1 cellular context compared by ENCODE assay signal in genomic region chr20:3629893-3630292, GRCh38.
TF ChIP-seq lines count a peak whose summit lies in the region.

No MANE protein-coding gene starts in this region.

TF ChIP-seq in WTC11, 78 proteins besides CTCF, POLR2A, EP300 and RAD21 (continued from another document):
- no peak for TF ChIP-seq MXD4 (CRISPR knock-in tag; IDR thresholded peaks at IDR 0.05; ENCODE audit: borderline replicate concordance)
- TF ChIP-seq, protein P1, sequence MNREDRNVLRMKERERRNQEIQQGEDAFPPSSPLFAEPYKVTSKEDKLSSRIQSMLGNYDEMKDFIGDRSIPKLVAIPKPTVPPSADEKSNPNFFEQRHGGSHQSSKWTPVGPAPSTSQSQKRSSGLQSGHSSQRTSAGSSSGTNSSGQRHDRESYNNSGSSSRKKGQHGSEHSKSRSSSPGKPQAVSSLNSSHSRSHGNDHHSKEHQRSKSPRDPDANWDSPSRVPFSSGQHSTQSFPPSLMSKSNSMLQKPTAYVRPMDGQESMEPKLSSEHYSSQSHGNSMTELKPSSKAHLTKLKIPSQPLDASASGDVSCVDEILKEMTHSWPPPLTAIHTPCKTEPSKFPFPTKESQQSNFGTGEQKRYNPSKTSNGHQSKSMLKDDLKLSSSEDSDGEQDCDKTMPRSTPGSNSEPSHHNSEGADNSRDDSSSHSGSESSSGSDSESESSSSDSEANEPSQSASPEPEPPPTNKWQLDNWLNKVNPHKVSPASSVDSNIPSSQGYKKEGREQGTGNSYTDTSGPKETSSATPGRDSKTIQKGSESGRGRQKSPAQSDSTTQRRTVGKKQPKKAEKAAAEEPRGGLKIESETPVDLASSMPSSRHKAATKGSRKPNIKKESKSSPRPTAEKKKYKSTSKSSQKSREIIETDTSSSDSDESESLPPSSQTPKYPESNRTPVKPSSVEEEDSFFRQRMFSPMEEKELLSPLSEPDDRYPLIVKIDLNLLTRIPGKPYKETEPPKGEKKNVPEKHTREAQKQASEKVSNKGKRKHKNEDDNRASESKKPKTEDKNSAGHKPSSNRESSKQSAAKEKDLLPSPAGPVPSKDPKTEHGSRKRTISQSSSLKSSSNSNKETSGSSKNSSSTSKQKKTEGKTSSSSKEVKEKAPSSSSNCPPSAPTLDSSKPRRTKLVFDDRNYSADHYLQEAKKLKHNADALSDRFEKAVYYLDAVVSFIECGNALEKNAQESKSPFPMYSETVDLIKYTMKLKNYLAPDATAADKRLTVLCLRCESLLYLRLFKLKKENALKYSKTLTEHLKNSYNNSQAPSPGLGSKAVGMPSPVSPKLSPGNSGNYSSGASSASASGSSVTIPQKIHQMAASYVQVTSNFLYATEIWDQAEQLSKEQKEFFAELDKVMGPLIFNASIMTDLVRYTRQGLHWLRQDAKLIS (CRISPR knock-in tag; IDR thresholded peaks at IDR 0.05; ENCODE audit: borderline replicate concordance): no peak
- no peak for TF ChIP-seq SOX15 (CRISPR knock-in tag; IDR thresholded peaks at IDR 0.05)
- TF ChIP-seq CBFB (CRISPR knock-in tag; IDR thresholded peaks at IDR 0.05; ENCODE audit: low read depth): no peak
- TF ChIP-seq ZNF416 (CRISPR knock-in tag; IDR thresholded peaks at IDR 0.05): no peak
- TF ChIP-seq ZNF281 (CRISPR knock-in tag; IDR thresholded peaks at IDR 0.05): no peak
- TF ChIP-seq, protein P2, sequence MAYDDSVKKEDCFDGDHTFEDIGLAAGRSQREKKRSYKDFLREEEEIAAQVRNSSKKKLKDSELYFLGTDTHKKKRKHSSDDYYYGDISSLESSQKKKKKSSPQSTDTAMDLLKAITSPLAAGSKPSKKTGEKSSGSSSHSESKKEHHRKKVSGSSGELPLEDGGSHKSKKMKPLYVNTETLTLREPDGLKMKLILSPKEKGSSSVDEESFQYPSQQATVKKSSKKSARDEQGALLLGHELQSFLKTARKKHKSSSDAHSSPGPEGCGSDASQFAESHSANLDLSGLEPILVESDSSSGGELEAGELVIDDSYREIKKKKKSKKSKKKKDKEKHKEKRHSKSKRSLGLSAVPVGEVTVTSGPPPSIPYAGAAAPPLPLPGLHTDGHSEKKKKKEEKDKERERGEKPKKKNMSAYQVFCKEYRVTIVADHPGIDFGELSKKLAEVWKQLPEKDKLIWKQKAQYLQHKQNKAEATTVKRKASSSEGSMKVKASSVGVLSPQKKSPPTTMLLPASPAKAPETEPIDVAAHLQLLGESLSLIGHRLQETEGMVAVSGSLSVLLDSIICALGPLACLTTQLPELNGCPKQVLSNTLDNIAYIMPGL (CRISPR knock-in tag; IDR thresholded peaks at IDR 0.05): no peak
- TF ChIP-seq CDX4 (CRISPR knock-in tag; IDR thresholded peaks at IDR 0.05; ENCODE audit: borderline replicate concordance): no peak
- no peak for TF ChIP-seq FOXJ3 (CRISPR knock-in tag; IDR thresholded peaks at IDR 0.05; ENCODE audit: borderline replicate concordance)
- TF ChIP-seq, protein P3, sequence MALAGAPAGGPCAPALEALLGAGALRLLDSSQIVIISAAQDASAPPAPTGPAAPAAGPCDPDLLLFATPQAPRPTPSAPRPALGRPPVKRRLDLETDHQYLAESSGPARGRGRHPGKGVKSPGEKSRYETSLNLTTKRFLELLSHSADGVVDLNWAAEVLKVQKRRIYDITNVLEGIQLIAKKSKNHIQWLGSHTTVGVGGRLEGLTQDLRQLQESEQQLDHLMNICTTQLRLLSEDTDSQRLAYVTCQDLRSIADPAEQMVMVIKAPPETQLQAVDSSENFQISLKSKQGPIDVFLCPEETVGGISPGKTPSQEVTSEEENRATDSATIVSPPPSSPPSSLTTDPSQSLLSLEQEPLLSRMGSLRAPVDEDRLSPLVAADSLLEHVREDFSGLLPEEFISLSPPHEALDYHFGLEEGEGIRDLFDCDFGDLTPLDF (CRISPR knock-in tag; IDR thresholded peaks at IDR 0.05): no peak
- TF ChIP-seq, protein P4, sequence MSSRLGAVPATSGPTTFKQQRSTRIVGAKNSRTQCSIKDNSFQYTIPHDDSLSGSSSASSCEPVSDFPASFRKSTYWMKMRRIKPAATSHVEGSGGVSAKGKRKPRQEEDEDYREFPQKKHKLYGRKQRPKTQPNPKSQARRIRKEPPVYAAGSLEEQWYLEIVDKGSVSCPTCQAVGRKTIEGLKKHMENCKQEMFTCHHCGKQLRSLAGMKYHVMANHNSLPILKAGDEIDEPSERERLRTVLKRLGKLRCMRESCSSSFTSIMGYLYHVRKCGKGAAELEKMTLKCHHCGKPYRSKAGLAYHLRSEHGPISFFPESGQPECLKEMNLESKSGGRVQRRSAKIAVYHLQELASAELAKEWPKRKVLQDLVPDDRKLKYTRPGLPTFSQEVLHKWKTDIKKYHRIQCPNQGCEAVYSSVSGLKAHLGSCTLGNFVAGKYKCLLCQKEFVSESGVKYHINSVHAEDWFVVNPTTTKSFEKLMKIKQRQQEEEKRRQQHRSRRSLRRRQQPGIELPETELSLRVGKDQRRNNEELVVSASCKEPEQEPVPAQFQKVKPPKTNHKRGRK (CRISPR knock-in tag; IDR thresholded peaks at IDR 0.05; ENCODE audit: borderline replicate concordance): no peak
- no peak for TF ChIP-seq ZNF263 (CRISPR knock-in tag; IDR thresholded peaks at IDR 0.05; ENCODE audit: low read depth)
